Comparison of ENCODE assay signal across 11 cellular contexts in the genomic region with DNA sequence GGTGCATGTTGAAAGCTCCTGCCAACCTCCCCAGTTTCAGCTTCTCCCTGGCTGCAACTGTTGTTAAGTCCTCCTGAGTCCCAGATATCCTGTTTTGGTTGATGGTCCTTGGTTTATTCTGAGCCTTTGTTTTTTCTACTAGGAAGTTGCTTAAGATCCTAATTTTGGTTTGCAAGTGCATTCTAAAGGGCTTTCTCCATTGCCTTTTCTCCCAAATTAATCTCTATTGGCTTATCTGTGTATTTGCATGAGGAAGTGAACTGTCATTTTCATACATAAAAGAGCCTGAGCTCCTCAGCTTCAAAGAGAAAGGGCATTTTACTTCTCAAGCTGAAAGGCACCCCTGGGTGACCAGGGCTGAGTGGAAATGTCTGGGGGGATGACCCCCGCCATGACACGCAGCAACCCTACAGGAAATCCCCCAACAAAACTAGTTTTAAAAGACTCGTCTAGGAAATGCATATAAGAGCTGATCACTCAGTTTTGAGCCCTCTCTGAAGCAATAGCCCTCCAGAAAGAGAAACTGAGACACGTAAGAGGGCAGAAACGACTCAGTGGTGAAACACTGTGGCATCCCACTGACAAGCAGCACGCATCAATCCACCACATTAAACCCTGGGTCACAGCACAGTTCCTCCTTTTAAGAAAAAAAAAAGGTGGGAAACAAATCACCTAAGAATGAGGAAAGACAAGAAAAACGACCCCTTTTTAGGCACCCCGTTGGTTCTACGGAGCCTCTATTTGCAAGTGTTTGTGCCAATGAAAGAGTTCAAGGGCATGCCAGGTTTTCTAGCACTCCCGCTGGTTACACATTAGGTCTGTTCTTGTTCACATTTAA.
DNase-seq lines count a peak whose midpoint lies in the region; ATAC-seq and TF ChIP-seq lines count a peak whose summit lies in the region.
"Had no signal": no experiment of that assay in that cellular context is flagged by ENCODE, and none has a peak within 500 bp of the region (broad histone marks: within the 10 kb centered on the region; RNA-seq: fewer than 3 reads in every experiment).

No MANE protein-coding gene starts in this region.

- no peak for TF ChIP-seq POLR2A in tibial nerve (IDR thresholded peaks at IDR 0.05)

- H3K27me3 ChIP-seq in iPS-18a (ENCODE audit: control insufficient read depth, insufficient read depth, low read length) (no peaks in the 10 kb centered on the region), hepatocyte (no peaks in the 10 kb centered on the region), tibial nerve (no peaks in the 10 kb centered on the region)
- H3K27me3 ChIP-seq: right atrium auricular region had no signal

- no peaks in the 10 kb centered on the region for H4K20me1 ChIP-seq in hepatocyte (ENCODE audit: insufficient read depth, poor library complexity, severe bottlenecking)

- H3K9me2 ChIP-seq in hepatocyte (replicated peaks; ENCODE audit: insufficient read depth) = no peaks in the 10 kb centered on the region

- H3K27ac ChIP-seq in iPS-18a (ENCODE audit: low read length) (no peak overlapping the region), hepatocyte (no peak overlapping the region), tibial nerve (no peak overlapping the region)
- H3K27ac ChIP-seq: right atrium auricular region had no signal

- DNase-seq in NCI-H82 treated with DMSO at 0.1 percent for 48 hours (lab: John Stamatoyannopoulos, UW; ENCODE audit: unreplicated experiment) = no peak
- DNase-seq in hepatocyte (ENCODE audit: low spot score) = no peak
- DNase-seq in tibial nerve (ENCODE audit: low spot score in 2 of 2) = no peak
- no peak for DNase-seq in occipital lobe (lab: John Stamatoyannopoulos, UW)
- DNase-seq: DND-41, NCI-H524 had no signal

- H3K9me3 ChIP-seq in iPS-18a (ENCODE audit: control insufficient read depth, low read depth, low read length) (no peaks in the 10 kb centered on the region), hepatocyte (ENCODE audit: low read depth) (no peaks in the 10 kb centered on the region), tibial nerve (peaks cover 0 to 8% (median 0%) of the 10 kb centered on the region in 4 donors)
- H3K9me3 ChIP-seq: right atrium auricular region had no signal

- H3K36me3 ChIP-seq in iPS-18a (ENCODE audit: control insufficient read depth, low read depth, low read length) = no peaks in the 10 kb centered on the region
- H3K36me3 ChIP-seq in hepatocyte (replicated peaks; ENCODE audit: insufficient read depth, low read depth) = no peaks in the 10 kb centered on the region
- H3K36me3 ChIP-seq in tibial nerve = no peaks in the 10 kb centered on the region
- H3K36me3 ChIP-seq: right atrium auricular region had no signal

- no peak for TF ChIP-seq CTCF in hepatocyte (IDR thresholded peaks at IDR 0.05; ENCODE audit: poor library complexity)
- TF ChIP-seq CTCF in tibial nerve (IDR thresholded peaks at IDR 0.05) = no peak

- ATAC-seq in GM19043 (IDR thresholded peaks at IDR 0.05; ENCODE audit: low read depth, unreplicated experiment) = peak; percentile 66
- ATAC-seq in HG02642 (IDR thresholded peaks at IDR 0.05; ENCODE audit: poor library complexity, unreplicated experiment) = peak; percentile 78
- peak; percentile 40 for ATAC-seq in HG03558 (IDR thresholded peaks at IDR 0.05; ENCODE audit: extremely low read depth, unreplicated experiment)

- no peaks in the 10 kb centered on the region for H3K79me2 ChIP-seq in hepatocyte

- H3K4me1 ChIP-seq in iPS-18a (ENCODE audit: control insufficient read depth, low read depth, low read length) (peaks cover 20% of the 10 kb centered on the region), hepatocyte (ENCODE audit: insufficient read depth) (no peaks in the 10 kb centered on the region), tibial nerve (no peaks in the 10 kb centered on the region)
- H3K4me1 ChIP-seq: right atrium auricular region had no signal

- H3K4me3 ChIP-seq in iPS-18a (ENCODE audit: low read length) (peak overlapping the region; percentile 29), hepatocyte (no peak overlapping the region), tibial nerve (no peak overlapping the region)
- H3K4me3 ChIP-seq: right atrium auricular region had no signal

- no peak for TF ChIP-seq EP300 in tibial nerve (IDR thresholded peaks at IDR 0.05)

- no peak overlapping the region for H3K4me2 ChIP-seq in hepatocyte

- H2AFZ ChIP-seq in hepatocyte = no peak overlapping the region

- H3K9ac ChIP-seq in iPS-18a (ENCODE audit: low read length) = no peak overlapping the region

- WGBS in hepatocyte (ENCODE audit: low lambda C conversion rate, missing lambda C conversion rate) = 63% methylated on average over 10 of the region's 10 CpGs
- WGBS in tibial nerve, 2 donors = 54 to 66% methylated on average over 10 of the region's 10 CpGs
